Comparison of ENCODE assay signal across 6 cellular contexts in genomic region chr22:19658057-19658966, GRCh38. TPM values are rescaled to one million over a fixed set of nuclear protein-coding genes. Genes with fewer than 3 reads are reported as not detected.
"Had no signal": no experiment of that assay in that cellular context is flagged by ENCODE, and none has a peak within 500 bp of the region (broad histone marks: within the 10 kb centered on the region; RNA-seq: fewer than 3 reads in every experiment).

No MANE protein-coding gene starts in this region.

- H3K4me2 ChIP-seq: GM23338 had no signal

- H3K27ac Mint-ChIP-seq: GM23338, IgD-negative memory B cell had no signal

- ATAC-seq: GM23338 had no signal

- H2AFZ ChIP-seq: GM23338 had no signal

- DNase-seq: H9, HCEC 1CT, KG1 had no signal

- H3K4me3 Mint-ChIP-seq: GM23338, H9, IgD-negative memory B cell had no signal

- H3K9me3 Mint-ChIP-seq: GM23338, H9, IgD-negative memory B cell had no signal

- H3K36me3 Mint-ChIP-seq: IgD-negative memory B cell had no signal

- H3K4me3 ChIP-seq: GM23338 had no signal

- H3K27me3 Mint-ChIP-seq: IgD-negative memory B cell had no signal

RNA-seq across cellular contexts. Expression of gene SEPTIN5, which starts 56.0 kb away (rescaled TPM):
- total RNA-seq: HT-29 had no signal
